ENCODE assay signal across 20 cellular contexts in the genomic region with DNA sequence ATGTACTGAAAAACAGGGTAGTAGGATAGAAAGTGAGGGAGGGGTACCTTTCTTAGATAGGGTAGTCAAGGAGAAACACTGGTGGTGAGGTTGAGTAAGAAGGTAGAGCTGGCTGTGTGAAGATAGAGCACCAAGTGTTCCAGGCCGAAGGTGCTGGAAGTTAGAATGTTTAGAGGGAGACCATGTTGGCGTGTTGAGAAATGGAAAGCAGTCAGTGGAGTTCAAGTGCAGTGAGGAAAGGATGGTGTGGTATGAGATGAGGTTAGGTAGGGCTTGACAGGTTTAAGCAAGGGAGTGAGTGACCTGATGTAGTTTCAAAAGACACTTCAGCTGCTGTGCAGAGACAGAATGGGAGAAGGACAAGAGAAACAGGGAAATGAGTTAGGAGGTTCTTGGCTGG.
"Had no signal": no experiment of that assay in that cellular context is flagged by ENCODE, and none has a peak within 500 bp of the region (broad histone marks: within the 10 kb centered on the region; RNA-seq: fewer than 3 reads in every experiment).

No MANE protein-coding gene starts in this region.

- H3K36me3 ChIP-seq: lower lobe of right lung had no signal

- DNase-seq: activated B cell treated with CpG ODN at 0.5 μM for 24 hours; activated CD4-positive, alpha-beta T cell treated with anti-CD3 and anti-CD28 coated beads for 36 hours; activated CD4-positive, alpha-beta T cell treated with anti-CD3 and anti-CD28 coated beads, Interleukin-2, amount 50 U/mL, for 48 hours; activated CD8-positive, alpha-beta memory T cell treated with anti-CD3 and anti-CD28 coated beads, Interleukin-2, amount 50 U/mL, for 48 hours; activated naive CD4-positive, alpha-beta T cell treated with Interleukin-2 at 50 U/mL for 16 hours; activated T-cell treated with anti-CD3 and anti-CD28 coated beads, Interleukin-2, amount 50 U/mL, for 4 hours; aorta; effector CD4-positive, alpha-beta T cell; kidney; lower lobe of right lung; naive thymus-derived CD4-positive, alpha-beta T cell; posterior cingulate gyrus; stimulated activated CD4-positive, alpha-beta T cell treated with anti-CD3 and anti-CD28 coated beads, Interleukin-15, amount 100 ng/mL, for 24 hours; stimulated activated CD4-positive, alpha-beta T cell treated with anti-CD3 and anti-CD28 coated beads, Interleukin-2, amount 100 ng/mL, for 48 hours; stimulated activated naive CD4-positive, alpha-beta T cell; T-cell; upper lobe of right lung had no signal

- H3K4me1 ChIP-seq: lower lobe of right lung, neural progenitor cell, upper lobe of right lung had no signal

- H3K27ac ChIP-seq: lower lobe of right lung, neural progenitor cell, upper lobe of right lung had no signal

- ATAC-seq: activated CD4-positive, alpha-beta T cell treated with anti-CD3 and anti-CD28 coated beads for 36 hours; activated T-cell treated with anti-CD3 and anti-CD28 coated beads, Interleukin-2, amount 50 U/mL, for 4 hours; lower lobe of right lung; naive thymus-derived CD4-positive, alpha-beta T cell; upper lobe of right lung had no signal

- FAIRE-seq: endometrium, kidney, small intestine had no signal

- H3K9me3 ChIP-seq: lower lobe of right lung, upper lobe of right lung had no signal

- H3K27me3 ChIP-seq: neural progenitor cell, upper lobe of right lung had no signal

- H3K4me3 ChIP-seq: lower lobe of right lung, neural progenitor cell, upper lobe of right lung had no signal
